In the genomic region with DNA sequence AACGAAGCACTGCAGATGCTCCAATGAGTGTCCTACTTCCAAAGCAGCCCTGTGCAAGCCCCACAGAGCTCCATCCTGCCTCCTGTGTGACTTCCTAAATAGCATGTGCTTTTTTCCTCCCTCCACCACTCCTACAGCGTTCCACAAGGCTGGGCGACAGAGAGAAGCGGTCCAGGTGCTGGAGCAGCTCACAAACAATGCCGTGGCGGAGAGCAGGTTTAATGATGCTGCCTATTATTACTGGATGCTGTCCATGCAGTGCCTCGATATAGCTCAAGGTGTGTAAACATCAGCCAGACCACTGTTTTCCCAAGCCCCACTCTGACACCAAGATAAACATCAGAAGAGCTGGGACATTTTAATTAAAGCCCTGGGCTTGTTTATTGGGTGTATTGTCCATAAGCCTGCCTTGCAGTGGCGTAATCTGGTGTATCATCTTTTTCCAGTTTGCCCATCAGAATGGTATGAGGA, we compare ENCODE assay signal across 22 cellular contexts. TPM values are rescaled to one million over a fixed set of nuclear protein-coding genes. Genes with fewer than 3 reads are reported as not detected.
DNase-seq lines count a peak whose midpoint lies in the region; TF ChIP-seq lines count a peak whose summit lies in the region.
"Had no signal": no experiment of that assay in that cellular context is flagged by ENCODE, and none has a peak within 500 bp of the region (broad histone marks: within the 10 kb centered on the region; RNA-seq: fewer than 3 reads in every experiment).

No MANE protein-coding gene starts in this region.

- H3K4me3 Mint-ChIP-seq in progenitor cell of endocrine pancreas (ENCODE audit: low read depth), result no peak overlapping the region
- H3K4me3 Mint-ChIP-seq: activated naive CD8-positive, alpha-beta T cell treated with anti-CD3 and anti-CD28 coated beads, Interleukin-2, amount 10 ng/mL, durations not matched to agents 7 days and 5 days; activated T-cell treated with anti-CD3 and anti-CD28 coated beads, Interleukin-2, amount 50 U/mL, for 72 hours; B cell; naive B cell; T-helper 1 cell treated with Interleukin-12 subunit alpha and Interleukin-12 subunit beta and Interleukin-4 antibody, amounts not matched to agents 30 μg/mL and 1 μg/mL, for 36 hours; WTC11 had no signal

- no peaks in the 10 kb centered on the region for H3K4me1 Mint-ChIP-seq in progenitor cell of endocrine pancreas (ENCODE audit: low read depth)
- H3K4me1 Mint-ChIP-seq: B cell, naive B cell had no signal

- no peaks in the 10 kb centered on the region for H3K9me3 Mint-ChIP-seq in progenitor cell of endocrine pancreas (ENCODE audit: low read depth)
- H3K9me3 Mint-ChIP-seq: activated naive CD8-positive, alpha-beta T cell treated with anti-CD3 and anti-CD28 coated beads, Interleukin-2, amount 10 ng/mL, durations not matched to agents 7 days and 5 days; activated T-cell treated with anti-CD3 and anti-CD28 coated beads, Interleukin-2, amount 50 U/mL, for 72 hours; naive B cell; T-helper 1 cell treated with Interleukin-12 subunit alpha and Interleukin-12 subunit beta and Interleukin-4 antibody, amounts not matched to agents 30 μg/mL and 1 μg/mL, for 36 hours; WTC11 had no signal

- H3K27ac Mint-ChIP-seq in progenitor cell of endocrine pancreas, result peak overlapping the region; percentile 77
- H3K27ac Mint-ChIP-seq: activated naive CD8-positive, alpha-beta T cell treated with anti-CD3 and anti-CD28 coated beads, Interleukin-2, amount 10 ng/mL, durations not matched to agents 7 days and 5 days; activated T-cell treated with anti-CD3 and anti-CD28 coated beads, Interleukin-2, amount 50 U/mL, for 72 hours; B cell; naive B cell; T-helper 1 cell treated with Interleukin-12 subunit alpha and Interleukin-12 subunit beta and Interleukin-4 antibody, amounts not matched to agents 30 μg/mL and 1 μg/mL, for 36 hours; WTC11 had no signal

- no peak for TF ChIP-seq CTCF in progenitor cell of endocrine pancreas (IDR thresholded peaks at IDR 0.05; ENCODE audit: unreplicated experiment)

- H3K27me3 Mint-ChIP-seq in progenitor cell of endocrine pancreas, result no peaks in the 10 kb centered on the region
- H3K27me3 Mint-ChIP-seq: activated naive CD8-positive, alpha-beta T cell treated with anti-CD3 and anti-CD28 coated beads, Interleukin-2, amount 10 ng/mL, durations not matched to agents 7 days and 5 days; B cell; naive B cell had no signal

- DNase-seq in NCI-H1092 (lab: John Stamatoyannopoulos, UW) (peak; percentile 86), NCI-H2081 treated with DMSO at 0.1 percent for 48 hours (lab: John Stamatoyannopoulos, UW) (peak; percentile 98), SHP77 (lab: John Stamatoyannopoulos, UW) (peak; percentile 98), progenitor cell of endocrine pancreas (ENCODE audit: low spot score, unreplicated experiment) (no peak), NCI-H446 treated with DMSO at 0.1 percent for 48 hours (lab: John Stamatoyannopoulos, UW) (no peak), NCI-H524 (lab: John Stamatoyannopoulos, UW) (no peak), EL (no peak)
- DNase-seq: activated naive CD8-positive, alpha-beta T cell treated with anti-CD3 and anti-CD28 coated beads, Interleukin-2, amount 10 ng/mL, durations not matched to agents 7 days and 5 days; activated T-cell treated with anti-CD3 and anti-CD28 coated beads, Interleukin-2, amount 50 U/mL, for 72 hours; DMS 273 treated with DMSO at 0.1 percent for 48 hours; effector CD4-positive, alpha-beta T cell; esophagus squamous epithelium; HCEC 1CT; naive B cell; NCI-H1048; testis had no signal

- H3K36me3 Mint-ChIP-seq in progenitor cell of endocrine pancreas (ENCODE audit: insufficient read depth), result peaks cover 23% of the 10 kb centered on the region
- H3K36me3 Mint-ChIP-seq: WTC11 had no signal

RNA-seq across cellular contexts. Expression of gene RHO, which starts 22.1 kb away (rescaled TPM):
- 0.10 TPM in 1 of 2 replicates, not detected in the other for total RNA-seq in progenitor cell of endocrine pancreas
- total RNA-seq: activated naive CD8-positive, alpha-beta T cell treated with anti-CD3 and anti-CD28 coated beads, Interleukin-2, amount 10 ng/mL, durations not matched to agents 7 days and 5 days; activated T-cell treated with anti-CD3 and anti-CD28 coated beads, Interleukin-2, amount 50 U/mL, for 72 hours; bronchial epithelial cell; esophagus squamous epithelium; lung microvascular endothelial cell; skeletal muscle tissue; WTC11 had no signal

RNA-seq across cellular contexts. Expression of gene H1-8, which starts 36.7 kb away (rescaled TPM):
- total RNA-seq in progenitor cell of endocrine pancreas, result not detected in 2 replicates
- total RNA-seq: activated naive CD8-positive, alpha-beta T cell treated with anti-CD3 and anti-CD28 coated beads, Interleukin-2, amount 10 ng/mL, durations not matched to agents 7 days and 5 days; activated T-cell treated with anti-CD3 and anti-CD28 coated beads, Interleukin-2, amount 50 U/mL, for 72 hours; B cell; bronchial epithelial cell; esophagus squamous epithelium; lung microvascular endothelial cell; skeletal muscle tissue; WTC11 had no signal

Comparison
In these comparisons a context has a peak if more than half of its experiments do, and no peak if none do; other contexts are left out.
1. DNase-seq: peak in NCI-H1092 (single experiment), NCI-H2081 treated with DMSO at 0.1 percent for 48 hours (single experiment) and SHP77 (2 of 2); none in progenitor cell of endocrine pancreas (single experiment), NCI-H446 treated with DMSO at 0.1 percent for 48 hours (single experiment), NCI-H524 (0 of 2) and EL (single experiment).